In genomic region chr5:141849371-141850182, GRCh38 we compare ENCODE assay signal across 8 cellular contexts. TPM values are rescaled to one million over a fixed set of nuclear protein-coding genes. Genes with fewer than 3 reads are reported as not detected.
DNase-seq lines count a peak whose midpoint lies in the region; ATAC-seq and TF ChIP-seq lines count a peak whose summit lies in the region.

No MANE protein-coding gene starts in this region.

- H2BK120ac ChIP-seq in mesenchymal stem cell (ENCODE audit: low read depth, low read length), result peak overlapping the region; percentile 75

- TF ChIP-seq CTCF in AG09319 (IDR thresholded peaks at IDR 0.05; ENCODE audit: low read depth, low read length), result no peak

- H3K4me2 ChIP-seq in mesenchymal stem cell (ENCODE audit: low read length, poor library complexity, severe bottlenecking), result peak overlapping the region; percentile 99

- peak overlapping the region in 1 of 2 experiments; percentile 94 for H3K14ac ChIP-seq in mesenchymal stem cell (ENCODE audit: low read length in 2 of 2)

- peak overlapping the region in 1 of 2 experiments; percentile 97 for H3K23ac ChIP-seq in mesenchymal stem cell (ENCODE audit: low read length in 2 of 2)

- peak overlapping the region; percentile 10 for H2BK5ac ChIP-seq in mesenchymal stem cell (ENCODE audit: low read depth, low read length, poor library complexity, severe bottlenecking)

- no peaks in the 10 kb centered on the region for H3K4me1 ChIP-seq in effector memory CD4-positive, alpha-beta T cell (ENCODE audit: control insufficient read depth, insufficient read depth, low read length, poor library complexity, severe bottlenecking)
- peaks cover 14% of the 10 kb centered on the region for H3K4me1 ChIP-seq in mesenchymal stem cell (ENCODE audit: control insufficient read depth, insufficient read depth, low read depth, low read length)

- H3K9me3 ChIP-seq in effector memory CD4-positive, alpha-beta T cell (ENCODE audit: control insufficient read depth, low read length), result no peaks in the 10 kb centered on the region
- no peaks in the 10 kb centered on the region for H3K9me3 ChIP-seq in mesenchymal stem cell (ENCODE audit: control insufficient read depth, low read length)

- H3K4ac ChIP-seq in mesenchymal stem cell (ENCODE audit: low read depth in 1 of 2, low read length in 2 of 2), result peak overlapping the region; percentile 88 to 98

- no peaks in the 10 kb centered on the region for H3K36me3 ChIP-seq in effector memory CD4-positive, alpha-beta T cell (ENCODE audit: control insufficient read depth, insufficient read depth, low read length)
- no peaks in the 10 kb centered on the region for H3K36me3 ChIP-seq in mesenchymal stem cell (ENCODE audit: control insufficient read depth in 1 of 2, insufficient read depth in 2 of 2, low read depth in 1 of 2, low read length in 2 of 2)

- peak; percentile 62 for ATAC-seq in GM19025 (IDR thresholded peaks at IDR 0.05; ENCODE audit: low read depth, unreplicated experiment)
- ATAC-seq in HG03342 (IDR thresholded peaks at IDR 0.05; ENCODE audit: unreplicated experiment), result peak; percentile 67

- H3K27me3 ChIP-seq in effector memory CD4-positive, alpha-beta T cell (replicated peaks; ENCODE audit: control insufficient read depth, insufficient read depth, low read length, poor library complexity, severe bottlenecking), result no peaks in the 10 kb centered on the region
- H3K27me3 ChIP-seq in mesenchymal stem cell (ENCODE audit: control insufficient read depth in 1 of 2, insufficient read depth in 1 of 2, low read length in 2 of 2), result peaks cover 17 to 35% of the 10 kb centered on the region in 2 experiments

- peak overlapping the region; percentile 79 for H3K4me3 ChIP-seq in effector memory CD4-positive, alpha-beta T cell (ENCODE audit: insufficient read depth, low read depth, low read length, poor library complexity, severe bottlenecking)
- peak overlapping the region; percentile 75 to 95 for H3K4me3 ChIP-seq in mesenchymal stem cell (ENCODE audit: insufficient read depth in 1 of 2, low read depth in 1 of 2, low read length in 2 of 2)

- H4K91ac ChIP-seq in mesenchymal stem cell (ENCODE audit: low read length), result peak overlapping the region; percentile 77

- peak overlapping the region in 1 of 2 experiments; percentile 91 for H2BK12ac ChIP-seq in mesenchymal stem cell (ENCODE audit: low read length in 2 of 2)

- H3K27ac ChIP-seq in effector memory CD4-positive, alpha-beta T cell (ENCODE audit: insufficient read depth, low read length, poor library complexity, severe bottlenecking), result peak overlapping the region; percentile 55
- H3K27ac ChIP-seq in mesenchymal stem cell (ENCODE audit: low read length, poor library complexity, severe bottlenecking), result peak overlapping the region; percentile 51

- 1% methylated on average over 69 of the region's 76 CpGs for whole genome bisulfite sequencing in mesenchymal stem cell

- DNase-seq in AG09319 (ENCODE audit: extremely low read depth, low read depth) (peak; percentile 38), NCI-H748 (lab: John Stamatoyannopoulos, UW; ENCODE audit: unreplicated experiment) (peak; percentile 93), mesenchymal stem cell (peak; percentile 83)
- DNase-seq in activated CD8-positive, alpha-beta memory T cell treated with anti-CD3 and anti-CD28 coated beads for 24 hours, result peak; percentile 89
- peak; percentile 41 to 60 (median 50) for DNase-seq in effector memory CD4-positive, alpha-beta T cell
- peak; percentile 30 for DNase-seq in stimulated activated CD8-positive, alpha-beta memory T cell treated with anti-CD3 and anti-CD28 coated beads, Interleukin-12 subunit alpha, Interleukin-12 subunit beta, amount 100 ng/mL, for 24 hours (ENCODE audit: extremely low read depth)

- H2AK5ac ChIP-seq in mesenchymal stem cell (ENCODE audit: low read length, severe bottlenecking), result peak overlapping the region; percentile 35

- H3K79me1 ChIP-seq in mesenchymal stem cell (replicated peaks; ENCODE audit: low read length, poor library complexity, severe bottlenecking), result no peaks in the 10 kb centered on the region

- H3K9ac ChIP-seq in mesenchymal stem cell (ENCODE audit: low read length), result peak overlapping the region; percentile 96

- peak overlapping the region; percentile 87 to 97 for H3K18ac ChIP-seq in mesenchymal stem cell (ENCODE audit: low read depth in 1 of 2, low read length in 2 of 2)

- H2AFZ ChIP-seq in mesenchymal stem cell (ENCODE audit: low read depth, low read length), result peak overlapping the region; percentile 94

- H4K8ac ChIP-seq in mesenchymal stem cell (ENCODE audit: low read length), result peak overlapping the region; percentile 89

- peak overlapping the region; percentile 99 for H2BK15ac ChIP-seq in mesenchymal stem cell (ENCODE audit: low read depth, poor library complexity, severe bottlenecking)

RNA-seq across cellular contexts. Expression of gene PCDH1, which starts 28.6 kb away (rescaled TPM):
- 2.1 TPM for polyA plus RNA-seq in mesenchymal stem cell (2013, experiment 1 of 2)
- 2.0 TPM for polyA plus RNA-seq in mesenchymal stem cell (2013, experiment 2 of 2)

Comparison
In these comparisons a context has a peak if more than half of its experiments do, and no peak if none do; other contexts are left out.
1. Peak in every context shown above with its lines: DNase-seq, ATAC-seq, H3K4me3 ChIP-seq and H3K27ac ChIP-seq.
2. DNase-seq: peak in every context shown above with its lines; median percentile 93 in NCI-H748; 89 in activated CD8-positive, alpha-beta memory T cell treated with anti-CD3 and anti-CD28 coated beads for 24 hours; 83 in mesenchymal stem cell; 50 in effector memory CD4-positive, alpha-beta T cell; 38 in AG09319; 30 in stimulated activated CD8-positive, alpha-beta memory T cell treated with anti-CD3 and anti-CD28 coated beads, Interleukin-12 subunit alpha, Interleukin-12 subunit beta, amount 100 ng/mL, for 24 hours.